ENCODE assay signal across 9 cellular contexts in genomic region chr1:148317288-148317985, GRCh38.
DNase-seq lines count a peak whose midpoint lies in the region; ATAC-seq and TF ChIP-seq lines count a peak whose summit lies in the region.
"Had no signal": no experiment of that assay in that cellular context is flagged by ENCODE, and none has a peak within 500 bp of the region (broad histone marks: within the 10 kb centered on the region; RNA-seq: fewer than 3 reads in every experiment).

No MANE protein-coding gene starts in this region.

- CTCF ChIA-PET in activated CD4-positive, alpha-beta memory T cell treated with anti-CD3 and anti-CD28 coated beads, Interleukin-2, amount 10 ng/mL, durations not matched to agents 7 days and 5 days (lab: Charles Lee) = interaction anchor here (1.0 kb wide), 1 partner anchor 17 kb away, joined by 3 read pairs; no protein-coding TSS in a partner anchor

- H3K9ac ChIP-seq in iPS-15b (ENCODE audit: low read depth, low read length) = peak overlapping the region; percentile 76

- no peak for TF ChIP-seq CTCF in foreskin fibroblast (IDR thresholded peaks at IDR 0.05; ENCODE audit: low read depth, low read length)

- ATAC-seq in activated T-cell treated with anti-CD3 and anti-CD28 coated beads, Interleukin-2, amount 50 U/mL, for 4 hours = no peak
- no peak for ATAC-seq in stimulated activated effector memory CD8-positive, alpha-beta T cell treated with anti-CD3 and anti-CD28 coated beads, Interleukin-12 subunit alpha, Interleukin-12 subunit beta, amount 100 ng/mL, for 72 hours
- no peak for ATAC-seq in HG02970 (IDR thresholded peaks at IDR 0.05; ENCODE audit: low FRiP score, unreplicated experiment)

- peaks cover 23% of the 10 kb centered on the region for H3K4me1 Mint-ChIP-seq in activated T-cell treated with anti-CD3 and anti-CD28 coated beads, Interleukin-2, amount 50 U/mL, for 4 hours (ENCODE audit: low read depth)
- H3K4me1 Mint-ChIP-seq in activated CD4-positive, alpha-beta memory T cell treated with anti-CD3 and anti-CD28 coated beads, Interleukin-2, amount 10 ng/mL, durations not matched to agents 7 days and 5 days = peaks cover 36% of the 10 kb centered on the region
- H3K4me1 Mint-ChIP-seq in stimulated activated effector memory CD8-positive, alpha-beta T cell treated with anti-CD3 and anti-CD28 coated beads, Interleukin-12 subunit alpha, Interleukin-12 subunit beta, amount 100 ng/mL, for 72 hours = peaks cover 42% of the 10 kb centered on the region

- POLR2A ChIA-PET in activated CD4-positive, alpha-beta memory T cell treated with anti-CD3 and anti-CD28 coated beads, Interleukin-2, amount 10 ng/mL, durations not matched to agents 7 days and 5 days (lab: Charles Lee) = interaction anchor here (1.3 to 3.3 kb wide), 3 partner anchors 14 to 54 kb away, joined by 4 to 36 read pairs (median 14); no protein-coding TSS in a partner anchor

- H3K9me3 ChIP-seq in iPS-15b (ENCODE audit: control insufficient read depth, insufficient read depth, low read length) = no peaks in the 10 kb centered on the region

- H3K4me1 ChIP-seq in iPS-15b (ENCODE audit: control insufficient read depth, insufficient read depth, low read length) = no peaks in the 10 kb centered on the region

- H3K9me3 Mint-ChIP-seq in activated T-cell treated with anti-CD3 and anti-CD28 coated beads, Interleukin-2, amount 50 U/mL, for 4 hours = no peaks in the 10 kb centered on the region
- H3K9me3 Mint-ChIP-seq in activated CD4-positive, alpha-beta memory T cell treated with anti-CD3 and anti-CD28 coated beads, Interleukin-2, amount 10 ng/mL, durations not matched to agents 7 days and 5 days = no peaks in the 10 kb centered on the region
- H3K9me3 Mint-ChIP-seq in stimulated activated effector memory CD8-positive, alpha-beta T cell treated with anti-CD3 and anti-CD28 coated beads, Interleukin-12 subunit alpha, Interleukin-12 subunit beta, amount 100 ng/mL, for 72 hours = no peaks in the 10 kb centered on the region

- no peaks in the 10 kb centered on the region for H3K36me3 Mint-ChIP-seq in activated T-cell treated with anti-CD3 and anti-CD28 coated beads, Interleukin-2, amount 50 U/mL, for 4 hours (ENCODE audit: insufficient read depth)
- no peaks in the 10 kb centered on the region for H3K36me3 Mint-ChIP-seq in activated CD4-positive, alpha-beta memory T cell treated with anti-CD3 and anti-CD28 coated beads, Interleukin-2, amount 10 ng/mL, durations not matched to agents 7 days and 5 days (ENCODE audit: low read depth)
- H3K36me3 Mint-ChIP-seq in stimulated activated effector memory CD8-positive, alpha-beta T cell treated with anti-CD3 and anti-CD28 coated beads, Interleukin-12 subunit alpha, Interleukin-12 subunit beta, amount 100 ng/mL, for 72 hours = peaks cover 9% of the 10 kb centered on the region

- no peaks in the 10 kb centered on the region for H3K36me3 ChIP-seq in iPS-15b (ENCODE audit: control insufficient read depth, insufficient read depth, low read length)

- peaks cover 69% of the 10 kb centered on the region for H3K27me3 ChIP-seq in iPS-15b (ENCODE audit: control insufficient read depth, insufficient read depth, low read length)

- DNase-seq in activated T-cell treated with anti-CD3 and anti-CD28 coated beads, Interleukin-2, amount 50 U/mL, for 4 hours = no peak
- DNase-seq in activated T-cell treated with anti-CD3 and anti-CD28 coated beads, Interleukin-2, amount 50 U/mL, for 1 hour = no peak
- DNase-seq in activated CD4-positive, alpha-beta memory T cell treated with anti-CD3 and anti-CD28 coated beads, Interleukin-2, amount 10 ng/mL, durations not matched to agents 7 days and 5 days = no peak
- DNase-seq in stimulated activated effector memory CD8-positive, alpha-beta T cell treated with anti-CD3 and anti-CD28 coated beads, Interleukin-12 subunit alpha, Interleukin-12 subunit beta, amount 100 ng/mL, for 72 hours (ENCODE audit: low spot score in 2 of 2) = no peak
- DNase-seq in cerebellar cortex (ENCODE audit: low spot score) (no peak), foreskin fibroblast (no peak)
- DNase-seq: NCI-H1092 treated with DMSO at 0.1 percent for 48 hours had no signal

- H3K27ac Mint-ChIP-seq in activated CD4-positive, alpha-beta memory T cell treated with anti-CD3 and anti-CD28 coated beads, Interleukin-2, amount 10 ng/mL, durations not matched to agents 7 days and 5 days = no peak overlapping the region
- H3K27ac Mint-ChIP-seq in stimulated activated effector memory CD8-positive, alpha-beta T cell treated with anti-CD3 and anti-CD28 coated beads, Interleukin-12 subunit alpha, Interleukin-12 subunit beta, amount 100 ng/mL, for 72 hours = no peak overlapping the region

- peaks cover 25% of the 10 kb centered on the region for H3K27me3 Mint-ChIP-seq in activated T-cell treated with anti-CD3 and anti-CD28 coated beads, Interleukin-2, amount 50 U/mL, for 4 hours (ENCODE audit: low read depth)
- peaks cover 63% of the 10 kb centered on the region for H3K27me3 Mint-ChIP-seq in activated CD4-positive, alpha-beta memory T cell treated with anti-CD3 and anti-CD28 coated beads, Interleukin-2, amount 10 ng/mL, durations not matched to agents 7 days and 5 days

- H3K4me3 ChIP-seq in iPS-15b (ENCODE audit: low read depth, low read length) (peak overlapping the region; percentile 88), foreskin fibroblast (ENCODE audit: low read depth in 1 of 2, low read length in 2 of 2) (no peak overlapping the region)

- H3K4me3 Mint-ChIP-seq in activated T-cell treated with anti-CD3 and anti-CD28 coated beads, Interleukin-2, amount 50 U/mL, for 4 hours = peak overlapping the region; percentile 78
- peak overlapping the region; percentile 75 for H3K4me3 Mint-ChIP-seq in activated CD4-positive, alpha-beta memory T cell treated with anti-CD3 and anti-CD28 coated beads, Interleukin-2, amount 10 ng/mL, durations not matched to agents 7 days and 5 days
- H3K4me3 Mint-ChIP-seq in stimulated activated effector memory CD8-positive, alpha-beta T cell treated with anti-CD3 and anti-CD28 coated beads, Interleukin-12 subunit alpha, Interleukin-12 subunit beta, amount 100 ng/mL, for 72 hours = peak overlapping the region; percentile 81
